Comparison of ENCODE assay signal across 8 cellular contexts in the genomic region with DNA sequence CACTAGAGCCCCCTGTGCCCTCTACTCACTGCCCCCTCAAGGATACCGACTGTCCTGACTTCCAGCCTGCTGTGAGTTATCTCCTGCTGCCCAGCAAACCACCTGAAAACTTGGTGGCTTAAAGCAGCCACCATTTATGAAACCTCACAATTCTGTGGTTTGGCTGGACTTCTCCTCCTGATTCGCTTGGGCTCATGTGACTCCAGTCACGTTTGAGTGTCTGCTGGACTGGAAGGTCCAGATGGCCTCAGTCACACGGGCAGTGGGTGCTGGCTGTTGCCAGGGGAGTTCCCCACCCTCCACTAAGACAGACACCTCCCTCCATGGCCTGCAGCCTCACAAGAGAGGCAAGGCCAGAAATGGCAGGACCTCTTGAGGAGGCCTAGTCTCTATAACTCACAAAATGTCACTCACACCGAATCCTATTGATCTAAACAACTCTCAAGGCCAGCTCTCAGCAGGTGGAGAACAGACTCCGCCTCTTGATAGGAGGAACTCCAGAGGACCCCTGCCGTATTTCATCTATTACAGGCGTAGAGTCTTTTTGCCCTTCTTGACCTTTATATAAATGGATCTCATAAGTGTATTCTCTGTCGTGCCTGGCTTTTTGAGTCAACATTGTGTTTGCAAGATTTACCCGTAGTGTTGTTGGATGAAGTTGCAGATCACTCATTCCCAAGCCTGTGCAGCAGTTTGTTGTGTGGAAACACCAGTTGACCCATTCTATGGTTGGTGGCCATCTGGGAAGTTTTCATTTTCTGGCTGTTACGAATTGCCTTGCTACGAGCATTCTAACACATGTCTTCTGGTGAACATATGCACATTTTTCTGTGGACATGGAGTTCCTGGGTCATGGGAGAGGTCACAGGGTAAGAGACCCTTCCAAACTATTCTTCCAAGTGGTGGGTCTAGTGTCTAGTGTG. TPM values are rescaled to one million over a fixed set of nuclear protein-coding genes. Genes with fewer than 3 reads are reported as not detected.
DNase-seq lines count a peak whose midpoint lies in the region; ATAC-seq and TF ChIP-seq lines count a peak whose summit lies in the region.

No MANE protein-coding gene starts in this region.

- WGBS in body of pancreas, 2 donors = 29 to 35% methylated on average over 12 of the region's 12 CpGs

- peaks cover 17% of the 10 kb centered on the region for H3K36me3 Mint-ChIP-seq in neural progenitor cell

- intact Hi-C loops in body of pancreas (cut with DNase I) = no loop called here
- intact Hi-C loops in ascending aorta (cut with DNase I) = no loop called here

- peaks cover 4% of the 10 kb centered on the region for H3F3A ChIP-seq in neural progenitor cell (ENCODE audit: low read depth)

- no peaks in the 10 kb centered on the region for H3K9me3 Mint-ChIP-seq in neural progenitor cell

- peaks cover 55% of the 10 kb centered on the region for H3K79me2 ChIP-seq in neural progenitor cell (ENCODE audit: low read depth)

- no peak overlapping the region for H3K4me3 Mint-ChIP-seq in neural progenitor cell

- no peak for TF ChIP-seq CTCF in body of pancreas (IDR thresholded peaks at IDR 0.05)
- no peak for TF ChIP-seq CTCF in neural progenitor cell (IDR thresholded peaks at IDR 0.05)
- no peak for TF ChIP-seq CTCF in ascending aorta (IDR thresholded peaks at IDR 0.05)

- DNase-seq in body of pancreas = peak; percentile 76 to 91 (median 89)
- DNase-seq in neural progenitor cell (ENCODE audit: low spot score) = no peak
- no peak for DNase-seq in T-helper 9 cell
- DNase-seq in NCI-H2107 treated with DMSO at 0.1 percent for 48 hours (lab: John Stamatoyannopoulos, UW; ENCODE audit: unreplicated experiment) = no peak
- no peak for DNase-seq in ascending aorta (ENCODE audit: low spot score in 2 of 2)
- DNase-seq in NCI-H69 (lab: John Stamatoyannopoulos, UW) = no peak

- ATAC-seq in GM19023 (IDR thresholded peaks at IDR 0.05; ENCODE audit: unreplicated experiment) = peak; percentile 85
- ATAC-seq in HG02852 (IDR thresholded peaks at IDR 0.05; ENCODE audit: unreplicated experiment) = peak; percentile 84
- ATAC-seq in body of pancreas = peak; percentile 70

- H3K9me3 ChIP-seq in body of pancreas (no peaks in the 10 kb centered on the region), neural progenitor cell (ENCODE audit: low read depth) (no peaks in the 10 kb centered on the region), ascending aorta (no peaks in the 10 kb centered on the region)

- H3K27ac ChIP-seq in body of pancreas (peak overlapping the region; percentile 61 to 79 (median 75)), neural progenitor cell (no peak overlapping the region), ascending aorta (no peak overlapping the region)

- H3K4me3 ChIP-seq in body of pancreas (no peak overlapping the region), neural progenitor cell (no peak overlapping the region), ascending aorta (no peak overlapping the region)

- H3K4me1 Mint-ChIP-seq in neural progenitor cell = peaks cover 70% of the 10 kb centered on the region

- peaks cover 93% of the 10 kb centered on the region for H4K20me1 ChIP-seq in neural progenitor cell (ENCODE audit: low read depth)

- H2AFZ ChIP-seq in neural progenitor cell (replicated peaks) = no peak overlapping the region

- H3K9ac ChIP-seq in neural progenitor cell = no peak overlapping the region

- no peak for TF ChIP-seq POLR2A in body of pancreas (IDR thresholded peaks at IDR 0.05)

- H3K36me3 ChIP-seq in body of pancreas (replicated peaks in 1 of 2; ENCODE audit: insufficient read depth in 1 of 2, low read depth in 2 of 2) (no peaks in the 10 kb centered on the region), neural progenitor cell (no peaks in the 10 kb centered on the region), ascending aorta (peaks cover 17 to 29% of the 10 kb centered on the region in 2 donors)

- peaks cover 17% of the 10 kb centered on the region for H3K27me3 Mint-ChIP-seq in neural progenitor cell (ENCODE audit: insufficient read depth, low read depth)

- peak overlapping the region; percentile 91 for H3K27ac Mint-ChIP-seq in neural progenitor cell

- H3K4me1 ChIP-seq in body of pancreas = peaks cover 58% of the 10 kb centered on the region
- H3K4me1 ChIP-seq in neural progenitor cell = peaks cover 22% of the 10 kb centered on the region
- peaks cover 10 to 28% of the 10 kb centered on the region in 2 donors for H3K4me1 ChIP-seq in ascending aorta

- H3K27me3 ChIP-seq in body of pancreas (no peaks in the 10 kb centered on the region), neural progenitor cell (no peaks in the 10 kb centered on the region), ascending aorta (no peaks in the 10 kb centered on the region)

- H3K4me2 ChIP-seq in neural progenitor cell = no peak overlapping the region

RNA-seq across cellular contexts. Expression of gene ZMIZ1, which starts 48.3 kb away (rescaled TPM):
- total RNA-seq in body of pancreas = 10 to 100 TPM; 27.2 to 42.2 TPM
- 5.8 and 12.3 TPM in 2 replicates for total RNA-seq in neural progenitor cell (ENCODE audit: low replicate concordance)
- total RNA-seq in ascending aorta = 96.2 TPM

Comparison
In these comparisons a context has a peak if more than half of its experiments do, and no peak if none do; other contexts are left out.
1. DNase-seq: peak in body of pancreas (4 of 4); none in neural progenitor cell (single experiment), T-helper 9 cell (single experiment), NCI-H2107 treated with DMSO at 0.1 percent for 48 hours (single experiment), ascending aorta (0 of 2) and NCI-H69 (single experiment).
2. H3K27ac ChIP-seq: peak in body of pancreas (4 of 4); none in neural progenitor cell (single experiment) and ascending aorta (0 of 2).
3. Peak in every context shown above with its lines, with median percentiles within 50 percentile points of each other: ATAC-seq.